8 cellular contexts compared by ENCODE assay signal in genomic region chr2:25342372-25343186, GRCh38. TPM values are rescaled to one million over a fixed set of nuclear protein-coding genes. Genes with fewer than 3 reads are reported as not detected.
DNase-seq lines count a peak whose midpoint lies in the region; ATAC-seq and TF ChIP-seq lines count a peak whose summit lies in the region.

No MANE protein-coding gene starts in this region.

- TF ChIP-seq CTCF in KMS-11 (conservative IDR thresholded peaks at IDR 0.05; ENCODE audit: low read depth, low read length) (peak; percentile 77), RWPE2 (IDR thresholded peaks at IDR 0.05; ENCODE audit: poor library complexity, severe bottlenecking) (peak; percentile 87), neural crest cell (conservative IDR thresholded peaks at IDR 0.05) (peak; percentile 92)

- H3K4me3 ChIP-seq in KMS-11 (IDR thresholded peaks at IDR 0.05; ENCODE audit: insufficient read depth, low read depth, low read length) = no peak overlapping the region
- peak overlapping the region; percentile 83 for H3K4me3 ChIP-seq in RWPE2 (ENCODE audit: severe bottlenecking)
- H3K4me3 ChIP-seq in stomach smooth muscle (ENCODE audit: low read length in 2 of 2) = peak overlapping the region; percentile 44 to 72

- ATAC-seq in GM21723 (IDR thresholded peaks at IDR 0.05; ENCODE audit: unreplicated experiment) = peak; percentile 77
- peak; percentile 86 for ATAC-seq in RWPE2 (ENCODE audit: low read depth)

- H3K27ac ChIP-seq in KMS-11 (no peak overlapping the region), RWPE2 (ENCODE audit: poor library complexity, severe bottlenecking) (peak overlapping the region; percentile 10), stomach smooth muscle (ENCODE audit: low read length) (peak overlapping the region; percentile 46)

- H3K27me3 ChIP-seq in KMS-11 (ENCODE audit: insufficient read depth, low read depth) (peaks cover 3% of the 10 kb centered on the region; the same call in 1 of the 2 replicates), RWPE2 (ENCODE audit: insufficient read depth, poor library complexity, severe bottlenecking) (no peaks in the 10 kb centered on the region), stomach smooth muscle (ENCODE audit: control insufficient read depth in 1 of 2, insufficient read depth in 2 of 2, low read length in 2 of 2) (no peaks in the 10 kb centered on the region)

- no peaks in the 10 kb centered on the region for H3K4me1 Mint-ChIP-seq in neural crest cell

- peak overlapping the region; percentile 73; the same call in 1 of the 2 replicates for H2AFZ ChIP-seq in KMS-11 (ENCODE audit: low read depth)

- H3K36me3 ChIP-seq in KMS-11 (ENCODE audit: insufficient read depth) = no peaks in the 10 kb centered on the region
- no peaks in the 10 kb centered on the region for H3K36me3 ChIP-seq in RWPE2 (ENCODE audit: low read depth)
- H3K36me3 ChIP-seq in stomach smooth muscle (ENCODE audit: control insufficient read depth in 2 of 2, insufficient read depth in 2 of 2, low read length in 2 of 2) = no peaks in the 10 kb centered on the region

- H3K9ac ChIP-seq in KMS-11 (no peak overlapping the region), stomach smooth muscle (ENCODE audit: low read length in 2 of 2) (peak overlapping the region; percentile 13)

- H3K27ac Mint-ChIP-seq in neural crest cell (ENCODE audit: unreplicated experiment) = no peak overlapping the region

- peak overlapping the region; percentile 45; the same call in 1 of the 2 replicates for H3K4me2 ChIP-seq in KMS-11

- peak overlapping the region; percentile 81 for H3K4me3 Mint-ChIP-seq in neural crest cell

- no peaks in the 10 kb centered on the region for H3K9me3 Mint-ChIP-seq in neural crest cell

- no peaks in the 10 kb centered on the region for H3K79me2 ChIP-seq in KMS-11 (ENCODE audit: insufficient read depth, low read depth)

- peaks cover 18% of the 10 kb centered on the region for H3K27me3 Mint-ChIP-seq in neural crest cell (ENCODE audit: low read depth)

- peak; percentile 81 for DNase-seq in EH (ENCODE audit: low read depth)
- no peak for DNase-seq in RWPE2 (ENCODE audit: low spot score)
- peak; percentile 79 for DNase-seq in activated gamma-delta T cell treated with anti-CD3 and anti-CD28 coated beads, Interleukin-2, amount 50 U/mL, for 16 hours (ENCODE audit: low read depth)
- DNase-seq in foreskin melanocyte = peak; percentile 49
- DNase-seq in neural crest cell (ENCODE audit: low read depth, low spot score) = peak; percentile 80

- no peaks in the 10 kb centered on the region for H4K20me1 ChIP-seq in KMS-11 (ENCODE audit: insufficient read depth)

- H3K36me3 Mint-ChIP-seq in neural crest cell (ENCODE audit: low read depth) = no peaks in the 10 kb centered on the region

- H3K4me1 ChIP-seq in KMS-11 (ENCODE audit: low read depth, poor library complexity, severe bottlenecking) (no peaks in the 10 kb centered on the region), RWPE2 (ENCODE audit: insufficient read depth, poor library complexity, severe bottlenecking) (peaks cover 4% of the 10 kb centered on the region), stomach smooth muscle (ENCODE audit: control insufficient read depth, insufficient read depth, low read length) (peaks cover 39% of the 10 kb centered on the region)

- H3K9me3 ChIP-seq in RWPE2 (ENCODE audit: severe bottlenecking) = no peaks in the 10 kb centered on the region
- no peaks in the 10 kb centered on the region for H3K9me3 ChIP-seq in stomach smooth muscle (ENCODE audit: control insufficient read depth in 2 of 2, low read length in 2 of 2)

RNA-seq across cellular contexts. Expression of gene DNMT3A, which starts 0.9 kb away (rescaled TPM):
- total RNA-seq in neural crest cell = 113 and 114 TPM in 2 replicates
